20 cellular contexts compared by ENCODE assay signal in genomic region chr5:123164019-123164418, GRCh38.
DNase-seq lines count a peak whose midpoint lies in the region; ATAC-seq and TF ChIP-seq lines count a peak whose summit lies in the region.
"Had no signal": no experiment of that assay in that cellular context is flagged by ENCODE, and none has a peak within 500 bp of the region (broad histone marks: within the 10 kb centered on the region; RNA-seq: fewer than 3 reads in every experiment).

No MANE protein-coding gene starts in this region.

- TF ChIP-seq CTCF in Loucy (conservative IDR thresholded peaks at IDR 0.05; ENCODE audit: low read length) (no peak), fibroblast of villous mesenchyme (IDR thresholded peaks at IDR 0.05; ENCODE audit: insufficient read depth, low read depth, low read length) (no peak), testis (IDR thresholded peaks at IDR 0.05) (no peak)

- no peaks in the 10 kb centered on the region for H3F3A ChIP-seq in Loucy (ENCODE audit: low read depth)

- no peaks in the 10 kb centered on the region for H3K9me3 Mint-ChIP-seq in activated naive CD8-positive, alpha-beta T cell treated with anti-CD3 and anti-CD28 coated beads, Interleukin-2, amount 50 U/mL, for 24 hours
- no peaks in the 10 kb centered on the region for H3K9me3 Mint-ChIP-seq in activated naive CD8-positive, alpha-beta T cell treated with anti-CD3 and anti-CD28 coated beads for 36 hours

- H2AFZ ChIP-seq in Loucy (ENCODE audit: low read length) = 0 out of 2 replicates have a peak overlapping the region, but pooled peaks have one; percentile 52

- H3K4me1 ChIP-seq in Loucy (ENCODE audit: insufficient read depth, low read length, poor library complexity, severe bottlenecking) = peaks cover 15% of the 10 kb centered on the region
- H3K4me1 ChIP-seq in testis = no peaks in the 10 kb centered on the region

- H3K27me3 Mint-ChIP-seq in activated naive CD8-positive, alpha-beta T cell treated with anti-CD3 and anti-CD28 coated beads, Interleukin-2, amount 50 U/mL, for 24 hours = peaks cover 2% of the 10 kb centered on the region
- peaks cover 9% of the 10 kb centered on the region for H3K27me3 Mint-ChIP-seq in activated naive CD8-positive, alpha-beta T cell treated with anti-CD3 and anti-CD28 coated beads for 36 hours

- no peak overlapping the region for H3K4me3 ChIP-seq in Loucy (ENCODE audit: low read length, poor library complexity, severe bottlenecking)
- no peak overlapping the region for H3K4me3 ChIP-seq in fibroblast of villous mesenchyme (ENCODE audit: low read depth, low read length)
- no peak overlapping the region for H3K4me3 ChIP-seq in testis
- H3K4me3 ChIP-seq: BLaER1 treated with 17β-estradiol and CSF1 and Interleukin-3, amounts not matched to agents 10 nM and 100 nM; MG63 had no signal

- no peak overlapping the region for H3K4me3 Mint-ChIP-seq in activated naive CD8-positive, alpha-beta T cell treated with anti-CD3 and anti-CD28 coated beads, Interleukin-2, amount 50 U/mL, for 24 hours
- H3K4me3 Mint-ChIP-seq in activated naive CD8-positive, alpha-beta T cell treated with anti-CD3 and anti-CD28 coated beads for 36 hours = no peak overlapping the region

- H3K27me3 ChIP-seq in Loucy (ENCODE audit: insufficient read depth, low read length, poor library complexity, severe bottlenecking) = no peaks in the 10 kb centered on the region
- H3K27me3 ChIP-seq in testis = no peaks in the 10 kb centered on the region
- H3K27me3 ChIP-seq: BLaER1 treated with 17β-estradiol and CSF1 and Interleukin-3, amounts not matched to agents 10 nM and 100 nM; MG63 had no signal

- no peak for TF ChIP-seq POLR2A in testis (IDR thresholded peaks at IDR 0.05)

- H3K79me2 ChIP-seq in Loucy (ENCODE audit: insufficient read depth, low read length) = no peaks in the 10 kb centered on the region

- H3K36me3 ChIP-seq in Loucy (ENCODE audit: insufficient read depth, low read length) = no peaks in the 10 kb centered on the region
- H3K36me3 ChIP-seq in testis (ENCODE audit: low read depth, missing control alignments) = no peaks in the 10 kb centered on the region
- H3K36me3 ChIP-seq: BLaER1 treated with 17β-estradiol and CSF1 and Interleukin-3, amounts not matched to agents 10 nM and 100 nM; MG63 had no signal

- H3K27ac Mint-ChIP-seq in activated naive CD8-positive, alpha-beta T cell treated with anti-CD3 and anti-CD28 coated beads, Interleukin-2, amount 50 U/mL, for 24 hours = no peak overlapping the region
- no peak overlapping the region for H3K27ac Mint-ChIP-seq in activated naive CD8-positive, alpha-beta T cell treated with anti-CD3 and anti-CD28 coated beads for 36 hours

- H3K9me2 ChIP-seq in Loucy (replicated peaks; ENCODE audit: low read depth, low read length) = no peaks in the 10 kb centered on the region

- WGBS in testis, 2 donors = 54 to 57% methylated on average over 2 of the region's 2 CpGs

- intact Hi-C loops in testis (cut with DNase I; ENCODE audit: low total_unique reads) = no loop called here

- H3K4me2 ChIP-seq in Loucy (ENCODE audit: low read depth, low read length, poor library complexity, severe bottlenecking) = peak overlapping the region; percentile 52

- DNase-seq in activated naive CD8-positive, alpha-beta T cell treated with anti-CD3 and anti-CD28 coated beads, Interleukin-2, amount 50 U/mL, for 24 hours = no peak
- DNase-seq in activated naive CD8-positive, alpha-beta T cell treated with anti-CD3 and anti-CD28 coated beads for 36 hours = no peak
- DNase-seq in fibroblast of villous mesenchyme (ENCODE audit: low read depth) = peak; percentile 74
- DNase-seq in testis = peak; percentile 22
- DNase-seq in DMS79 treated with DMSO at 0.1 percent for 48 hours (lab: John Stamatoyannopoulos, UW) = no peak
- DNase-seq: 8988T, DMS 273 treated with DMSO at 0.1 percent for 48 hours, KG1, MG63, NCI-H1105, NCI-H187, NCI-H446, NCI-H748 treated with DMSO at 0.1 percent for 48 hours, SIG-M5 had no signal

- peak; percentile 4 for ATAC-seq in activated naive CD8-positive, alpha-beta T cell treated with anti-CD3 and anti-CD28 coated beads, Interleukin-2, amount 50 U/mL, for 24 hours
- ATAC-seq in GM21390 (IDR thresholded peaks at IDR 0.05; ENCODE audit: unreplicated experiment) (no peak), GM21381 (IDR thresholded peaks at IDR 0.05; ENCODE audit: unreplicated experiment) (no peak)
- ATAC-seq: HCT116 had no signal

- no peak overlapping the region for H3K9ac ChIP-seq in Loucy (ENCODE audit: low read depth, low read length, poor library complexity, severe bottlenecking)
- H3K9ac ChIP-seq: BLaER1 treated with 17β-estradiol and CSF1 and Interleukin-3, amounts not matched to agents 10 nM and 100 nM had no signal

- H3K36me3 Mint-ChIP-seq in activated naive CD8-positive, alpha-beta T cell treated with anti-CD3 and anti-CD28 coated beads, Interleukin-2, amount 50 U/mL, for 24 hours (ENCODE audit: low read depth) = no peaks in the 10 kb centered on the region
- no peaks in the 10 kb centered on the region for H3K36me3 Mint-ChIP-seq in activated naive CD8-positive, alpha-beta T cell treated with anti-CD3 and anti-CD28 coated beads for 36 hours

- H3K4me1 Mint-ChIP-seq in activated naive CD8-positive, alpha-beta T cell treated with anti-CD3 and anti-CD28 coated beads, Interleukin-2, amount 50 U/mL, for 24 hours = no peaks in the 10 kb centered on the region
- no peaks in the 10 kb centered on the region for H3K4me1 Mint-ChIP-seq in activated naive CD8-positive, alpha-beta T cell treated with anti-CD3 and anti-CD28 coated beads for 36 hours

- H3K9me3 ChIP-seq in Loucy (ENCODE audit: insufficient read depth, low read depth, low read length) (no peaks in the 10 kb centered on the region), testis (no peaks in the 10 kb centered on the region)
- H3K9me3 ChIP-seq: BLaER1 treated with 17β-estradiol and CSF1 and Interleukin-3, amounts not matched to agents 10 nM and 100 nM; MG63 had no signal

- no peaks in the 10 kb centered on the region for H4K20me1 ChIP-seq in Loucy (ENCODE audit: insufficient read depth, low read length, poor library complexity, severe bottlenecking)
- H4K20me1 ChIP-seq: BLaER1 treated with 17β-estradiol and CSF1 and Interleukin-3, amounts not matched to agents 10 nM and 100 nM had no signal

- H3K27ac ChIP-seq in testis = no peak overlapping the region
- H3K27ac ChIP-seq: BLaER1 treated with 17β-estradiol and CSF1 and Interleukin-3, amounts not matched to agents 10 nM and 100 nM; HL-60 had no signal

Comparison
In these comparisons a context has a peak if more than half of its experiments do, and no peak if none do; other contexts are left out.
1. DNase-seq: peak in fibroblast of villous mesenchyme (single experiment) and testis (single experiment); none in activated naive CD8-positive, alpha-beta T cell treated with anti-CD3 and anti-CD28 coated beads, Interleukin-2, amount 50 U/mL, for 24 hours (single experiment), activated naive CD8-positive, alpha-beta T cell treated with anti-CD3 and anti-CD28 coated beads for 36 hours (single experiment) and DMS79 treated with DMSO at 0.1 percent for 48 hours (single experiment).